In genomic region chr9:37380570-37380969, GRCh38 we compare ENCODE assay signal across 19 cellular contexts.
"Had no signal": no experiment of that assay in that cellular context is flagged by ENCODE, and none has a peak within 500 bp of the region (broad histone marks: within the 10 kb centered on the region; RNA-seq: fewer than 3 reads in every experiment).

No MANE protein-coding gene starts in this region.

- H3K9me3 ChIP-seq: heart left ventricle, neutrophil, psoas muscle, spleen, stomach, thoracic aorta, transverse colon had no signal

- ATAC-seq: heart left ventricle; naive thymus-derived CD8-positive, alpha-beta T cell; psoas muscle; sciatic nerve had no signal

- H3K27ac ChIP-seq: coronary artery, heart left ventricle, neutrophil, psoas muscle, stomach, thoracic aorta, transverse colon had no signal

- H3K4me3 Mint-ChIP-seq: naive thymus-derived CD8-positive, alpha-beta T cell had no signal

- H3K4me1 ChIP-seq: heart left ventricle, psoas muscle, stomach, transverse colon had no signal

- H3K36me3 ChIP-seq: heart left ventricle, neutrophil, spleen, stomach, thoracic aorta, transverse colon had no signal

- H3K9me3 Mint-ChIP-seq: naive thymus-derived CD8-positive, alpha-beta T cell had no signal

- H3K4me3 ChIP-seq: coronary artery, heart left ventricle, psoas muscle, spleen, stomach, thoracic aorta, transverse colon had no signal

- H3K27me3 ChIP-seq: heart left ventricle, spleen, stomach, transverse colon had no signal

- DNase-seq: effector CD4-positive, alpha-beta T cell; heart left ventricle; hippocampal formation; kidney glomerular epithelial cell; mesendoderm; naive thymus-derived CD8-positive, alpha-beta T cell; psoas muscle; retina; spleen; stimulated activated CD4-positive, alpha-beta T cell treated with anti-CD3 and anti-CD28 coated beads, Interleukin-15, amount 100 ng/mL, for 24 hours; stimulated activated CD4-positive, alpha-beta T cell treated with anti-CD3 and anti-CD28 coated beads, Interleukin-1b, Interleukin-23, amount 100 ng/mL, for 48 hours; stimulated activated CD4-positive, alpha-beta T cell treated with anti-CD3 and anti-CD28 coated beads, Interleukin-4, amount 100 ng/mL, for 24 hours; stimulated activated naive CD4-positive, alpha-beta T cell; stomach; transverse colon had no signal
